Comparison of ENCODE assay signal across 18 cellular contexts in the genomic region with DNA sequence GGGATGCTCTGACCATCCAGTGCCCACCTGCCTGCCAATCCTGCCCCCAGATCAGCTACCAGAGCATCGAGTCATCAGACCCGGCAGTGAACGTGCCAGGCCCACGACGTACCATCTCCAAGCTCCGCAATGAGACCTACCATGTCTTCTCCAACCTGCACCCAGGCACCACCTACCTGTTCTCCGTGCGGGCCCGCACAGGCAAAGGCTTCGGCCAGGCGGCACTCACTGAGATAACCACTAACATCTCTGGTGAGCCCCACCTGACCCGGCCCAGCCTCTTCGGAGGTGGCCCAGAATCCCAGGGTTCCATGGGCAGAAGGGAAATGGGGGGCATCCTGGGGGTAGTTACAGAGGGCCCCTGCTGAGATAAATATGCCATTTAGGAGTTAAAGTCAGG. TPM values are rescaled to one million over a fixed set of nuclear protein-coding genes. Genes with fewer than 3 reads are reported as not detected.
DNase-seq lines count a peak whose midpoint lies in the region; ATAC-seq and TF ChIP-seq lines count a peak whose summit lies in the region.
"Had no signal": no experiment of that assay in that cellular context is flagged by ENCODE, and none has a peak within 500 bp of the region (broad histone marks: within the 10 kb centered on the region; RNA-seq: fewer than 3 reads in every experiment).

No MANE protein-coding gene starts in this region.

- no peaks in the 10 kb centered on the region; a peak in 1 of 4 replicates for H3K79me1 ChIP-seq in IMR-90 (ENCODE audit: low read depth in 1 of 2, low read length in 2 of 2)

- no peak overlapping the region for H2BK15ac ChIP-seq in IMR-90 (ENCODE audit: low read depth, low read length)

- CTCF ChIA-PET in IMR-90 (lab: Yijun Ruan, JAX), result no interaction called here

- H3K36me3 Mint-ChIP-seq in HFFc6 (ENCODE audit: low read depth), result peaks cover 4% of the 10 kb centered on the region; the same call in 1 of the 2 replicates
- H3K36me3 Mint-ChIP-seq in stimulated activated naive B cell treated with anti-CD40 and anti-IgM and Interleukin-4, amounts not matched to agents 10 μg/mL and 1 μg/mL and 100 μg/mL, for 72 hours, result no peaks in the 10 kb centered on the region
- H3K36me3 Mint-ChIP-seq: CD4-positive, alpha-beta memory T cell had no signal

- H3K23ac ChIP-seq in IMR-90 (ENCODE audit: low read depth, low read length), result no peak overlapping the region

- 0 out of 2 replicates have a peak overlapping the region, but pooled peaks have one; percentile 16 for H3K27ac Mint-ChIP-seq in HFFc6
- H3K27ac Mint-ChIP-seq in stimulated activated naive B cell treated with anti-CD40 and anti-IgM and Interleukin-4, amounts not matched to agents 10 μg/mL and 1 μg/mL and 100 μg/mL, for 72 hours, result no peak overlapping the region
- H3K27ac Mint-ChIP-seq: CD4-positive, alpha-beta memory T cell had no signal

- no peak overlapping the region for H3K56ac ChIP-seq in IMR-90 (ENCODE audit: extremely low read depth, insufficient read depth, low read length)

- TF ChIP-seq RAD21 in IMR-90 (IDR thresholded peaks at IDR 0.05; ENCODE audit: low read length), result no peak

- TF ChIP-seq POLR2A in IMR-90 (IDR thresholded peaks at IDR 0.05; ENCODE audit: low read depth, low read length), result no peak

- POLR2A ChIA-PET in IMR-90 (lab: Charles Lee; ENCODE audit: unreplicated experiment), result no interaction called here

- H3K4ac ChIP-seq in IMR-90 (ENCODE audit: low read depth, low read length), result no peak overlapping the region

- H3K4me1 Mint-ChIP-seq in HFFc6 (ENCODE audit: low read depth), result peaks cover 22% of the 10 kb centered on the region
- peaks cover 5 to 8% of the 10 kb centered on the region in 2 donors for H3K4me1 Mint-ChIP-seq in stimulated activated naive B cell treated with anti-CD40 and anti-IgM and Interleukin-4, amounts not matched to agents 10 μg/mL and 1 μg/mL and 100 μg/mL, for 72 hours

- H4K8ac ChIP-seq in IMR-90 (ENCODE audit: low read depth in 2 of 2, low read length in 2 of 2), result no peak overlapping the region

- no peak overlapping the region for H3K27ac ChIP-seq in IMR-90 (ENCODE audit: insufficient read depth, low read length)
- H3K27ac ChIP-seq: GM23248 had no signal

- peaks cover 8% of the 10 kb centered on the region for H3K9me1 ChIP-seq in IMR-90 (ENCODE audit: insufficient read depth, low read length)

- no peak for DNase-seq in HFFc6
- no peak for DNase-seq in IMR-90
- DNase-seq in ecto neural progenitor cell (ENCODE audit: low spot score), result peak; percentile 40
- peak; percentile 89 for DNase-seq in mesenteric fat pad (ENCODE audit: low spot score)
- DNase-seq in stimulated activated naive B cell treated with anti-CD40 and anti-IgM and Interleukin-4, amounts not matched to agents 10 μg/mL and 1 μg/mL and 100 μg/mL, for 72 hours, result no peak
- no peak for DNase-seq in mucosa of gallbladder (ENCODE audit: low spot score)
- DNase-seq in kidney glomerular epithelial cell (lab: John Stamatoyannopoulos, UW), result no peak
- DNase-seq: C1 segment of cervical spinal cord; Calu3; CD4-positive, alpha-beta memory T cell; COR-L47; DMS53; DMS79 treated with DMSO at 0.1 percent for 48 hours; GF-D8; GM23248; H7; HCEC 1CT had no signal

- dilution Hi-C loops in IMR-90 (cut with HindIII; ENCODE audit: low sequenced_read_pairs, unreplicated experiment), result no loop called here

- WGBS in IMR-90 (ENCODE audit: extremely low coverage in 2 of 2, insufficient read length in 1 of 2), 2 experiments, result 92% methylated on average over 6 of the region's 13 CpGs; no CpG with 5 or more reads in 1 of the 2 experiments

- no peaks in the 10 kb centered on the region for H4K20me1 ChIP-seq in IMR-90 (ENCODE audit: insufficient read depth, low read length)

- H3K4me3 Mint-ChIP-seq in HFFc6, result no peak overlapping the region; the same call in 1 of the 2 replicates
- no peak overlapping the region for H3K4me3 Mint-ChIP-seq in stimulated activated naive B cell treated with anti-CD40 and anti-IgM and Interleukin-4, amounts not matched to agents 10 μg/mL and 1 μg/mL and 100 μg/mL, for 72 hours
- H3K4me3 Mint-ChIP-seq: CD4-positive, alpha-beta memory T cell had no signal

- H3K4me2 ChIP-seq in IMR-90 (ENCODE audit: low read depth, low read length), result no peak overlapping the region

- no peak overlapping the region for H3K18ac ChIP-seq in IMR-90 (ENCODE audit: low read depth, low read length)

- no TSS peak for BruUV-seq in IMR-90 (replicated peaks; lab: Mats Ljungman, UMichigan)

- H3K27me3 Mint-ChIP-seq in HFFc6 (ENCODE audit: insufficient read depth), result no peaks in the 10 kb centered on the region
- H3K27me3 Mint-ChIP-seq in stimulated activated naive B cell treated with anti-CD40 and anti-IgM and Interleukin-4, amounts not matched to agents 10 μg/mL and 1 μg/mL and 100 μg/mL, for 72 hours, result peaks cover 11 to 24% of the 10 kb centered on the region in 2 donors

- H3K4me3 ChIP-seq in IMR-90 (ENCODE audit: insufficient read depth, low read depth, low read length), result no peak overlapping the region
- H3K4me3 ChIP-seq: GM23248 had no signal

- H3K14ac ChIP-seq in IMR-90 (replicated peaks; ENCODE audit: low read depth, low read length), result no peak overlapping the region

- H2AK9ac ChIP-seq in IMR-90 (replicated peaks; ENCODE audit: low read depth, low read length, poor library complexity), result no peak overlapping the region

- H2BK20ac ChIP-seq in IMR-90 (ENCODE audit: low read depth, low read length), result no peak overlapping the region

- no peak overlapping the region for H3K9ac ChIP-seq in IMR-90 (ENCODE audit: low read depth, low read length)
- H3K9ac ChIP-seq: GM23248 had no signal

- H3K9me3 Mint-ChIP-seq in HFFc6, result no peaks in the 10 kb centered on the region
- H3K9me3 Mint-ChIP-seq in stimulated activated naive B cell treated with anti-CD40 and anti-IgM and Interleukin-4, amounts not matched to agents 10 μg/mL and 1 μg/mL and 100 μg/mL, for 72 hours, result peaks cover 0 to 2% of the 10 kb centered on the region in 2 donors
- H3K9me3 Mint-ChIP-seq: CD4-positive, alpha-beta memory T cell had no signal

- H3K27me3 ChIP-seq in IMR-90 (ENCODE audit: control insufficient read depth, insufficient read depth, low read length), result no peaks in the 10 kb centered on the region

- no peak overlapping the region for H2AK5ac ChIP-seq in IMR-90 (ENCODE audit: low read depth, low read length)

- ATAC-seq in IMR-90 (ENCODE audit: low read depth), result no peak
- ATAC-seq in GM19023 (IDR thresholded peaks at IDR 0.05; ENCODE audit: unreplicated experiment), result no peak
- no peak for ATAC-seq in stimulated activated naive B cell treated with anti-CD40 and anti-IgM and Interleukin-4, amounts not matched to agents 10 μg/mL and 1 μg/mL and 100 μg/mL, for 72 hours (replicated peaks)

- H2AFZ ChIP-seq in IMR-90 (replicated peaks; ENCODE audit: low read length, poor library complexity), result peak overlapping the region; percentile 14
- H2AFZ ChIP-seq: GM23248 had no signal

- H3K36me3 ChIP-seq in IMR-90 (ENCODE audit: control insufficient read depth, insufficient read depth, low read length), result no peaks in the 10 kb centered on the region; the same call in 1 of the 2 replicates

- H2BK120ac ChIP-seq in IMR-90 (ENCODE audit: low read depth, low read length), result no peak overlapping the region

- no peak for TF ChIP-seq CTCF in HFFc6 (IDR thresholded peaks at IDR 0.05)
- TF ChIP-seq CTCF in IMR-90 (conservative IDR thresholded peaks at IDR 0.05; ENCODE audit: low read depth, low read length), result no peak

- no peak overlapping the region for H2BK5ac ChIP-seq in IMR-90 (ENCODE audit: low read depth, low read length, poor library complexity, severe bottlenecking)

- intact Hi-C loops in IMR-90 (cut with micrococcal nuclease), result no loop called here

- 0 out of 2 replicates have a peak, but pooled peaks cover 3% of the 10 kb centered on the region for H3K4me1 ChIP-seq in IMR-90 (ENCODE audit: control insufficient read depth, insufficient read depth, low read length)

- in situ Hi-C loops in IMR-90 (cut with MboI; ENCODE audit: low sequenced_read_pairs), result no loop called here

- H4K91ac ChIP-seq in IMR-90 (ENCODE audit: insufficient read depth, low read depth, low read length), result no peak overlapping the region

- no peaks in the 10 kb centered on the region for H3K9me3 ChIP-seq in IMR-90 (ENCODE audit: control insufficient read depth, insufficient read depth, low read length)

- H4K5ac ChIP-seq in IMR-90 (ENCODE audit: low read depth, low read length), result no peak overlapping the region

TF ChIP-seq in IMR-90, 13 proteins besides CTCF, POLR2A, EP300 and RAD21:
- no peak for TF ChIP-seq BHLHE40 (IDR thresholded peaks at IDR 0.05; ENCODE audit: low read depth, low read length)

RNA-seq across cellular contexts. Expression of a gene that starts 43.1 kb away (rescaled TPM):
- 1 to 10 TPM; 5.6 to 8.1 (median 7.0) TPM for total RNA-seq in HFFc6 (2021; fragmentation: NEBNext Ultra II Directional; extraction: Animal tissue kit (Norgen Biotek cat#: 25700))
- total RNA-seq in IMR-90 (2012; rRNA removed), result 5.0 and 7.0 TPM in 2 replicates
- 10.7 and 10.8 TPM in 2 replicates for polyA plus RNA-seq in IMR-90 (2012; rRNA removed)
- polyA plus RNA-seq in IMR-90 (2012; cell fraction: cytosol; rRNA removed), result 12.3 and 16.6 TPM in 2 replicates
- polyA plus RNA-seq in IMR-90 (2012; cell fraction: nucleus; rRNA removed; ENCODE audit: low replicate concordance), result 18.5 and 56.4 TPM in 2 replicates
- total RNA-seq in mesenteric fat pad, result 17.2 TPM
- 17.7 TPM for total RNA-seq in mucosa of gallbladder
- polyA plus RNA-seq: CD4-positive, alpha-beta memory T cell had no signal

RNA-seq across cellular contexts. Expression of a gene that starts 48.7 kb away (rescaled TPM):
- total RNA-seq in HFFc6 (2021; fragmentation: NEBNext Ultra II Directional; extraction: Animal tissue kit (Norgen Biotek cat#: 25700)), result 10 to 100 TPM; 20.5 to 27.1 (median 21.9) TPM
- 19.2 and 20.3 TPM in 2 replicates for total RNA-seq in IMR-90 (2012; rRNA removed)
- 24.8 and 38.1 TPM in 2 replicates for polyA plus RNA-seq in IMR-90 (2012; rRNA removed)
- 15.9 and 19.6 TPM in 2 replicates for polyA plus RNA-seq in IMR-90 (2012; cell fraction: cytosol; rRNA removed)
- 25.0 and 29.9 TPM in 2 replicates for polyA plus RNA-seq in IMR-90 (2012; cell fraction: nucleus; rRNA removed; ENCODE audit: low replicate concordance)
- 57.4 TPM for total RNA-seq in mesenteric fat pad
- total RNA-seq in mucosa of gallbladder, result 17.4 TPM

Comparison
In these comparisons a context has a peak if more than half of its experiments do, and no peak if none do; other contexts are left out.
1. DNase-seq: peak in ecto neural progenitor cell (single experiment) and mesenteric fat pad (single experiment); none in HFFc6 (single experiment), IMR-90 (single experiment), stimulated activated naive B cell treated with anti-CD40 and anti-IgM and Interleukin-4, amounts not matched to agents 10 μg/mL and 1 μg/mL and 100 μg/mL, for 72 hours (single experiment), mucosa of gallbladder (single experiment) and kidney glomerular epithelial cell (single experiment).